ENCODE assay signal across 11 cellular contexts in genomic region chr20:39397646-39398045, GRCh38.
"Had no signal": no experiment of that assay in that cellular context is flagged by ENCODE, and none has a peak within 500 bp of the region (broad histone marks: within the 10 kb centered on the region; RNA-seq: fewer than 3 reads in every experiment).

No MANE protein-coding gene starts in this region.

- H3K4me3 ChIP-seq: GM23248, GM23338, HAP-1 had no signal

- H3K9me3 Mint-ChIP-seq: GM23338, H9 had no signal

- H3K4me2 ChIP-seq: GM23338 had no signal

- H2AFZ ChIP-seq: GM23248, GM23338 had no signal

- H3K36me3 ChIP-seq: HAP-1 had no signal

- H3K4me1 Mint-ChIP-seq: GM23338 had no signal

- H3K4me3 Mint-ChIP-seq: GM23338, H9, HFFc6 had no signal

- H3K9me3 ChIP-seq: HAP-1 had no signal

- H3K27ac Mint-ChIP-seq: GM23338, H9, HFFc6 had no signal

- H3K4me1 ChIP-seq: HAP-1 had no signal

- FAIRE-seq: H1, H54 had no signal

- H3K27ac ChIP-seq: GM23248 had no signal

- H3K9ac ChIP-seq: GM23248 had no signal

- DNase-seq: GM23248, GOT3, H7, H9, HCEC 1CT, HFFc6 had no signal

- ATAC-seq: GM23338, HCT116 had no signal
